ENCODE assay signal across 1 cellular context in the genomic region with DNA sequence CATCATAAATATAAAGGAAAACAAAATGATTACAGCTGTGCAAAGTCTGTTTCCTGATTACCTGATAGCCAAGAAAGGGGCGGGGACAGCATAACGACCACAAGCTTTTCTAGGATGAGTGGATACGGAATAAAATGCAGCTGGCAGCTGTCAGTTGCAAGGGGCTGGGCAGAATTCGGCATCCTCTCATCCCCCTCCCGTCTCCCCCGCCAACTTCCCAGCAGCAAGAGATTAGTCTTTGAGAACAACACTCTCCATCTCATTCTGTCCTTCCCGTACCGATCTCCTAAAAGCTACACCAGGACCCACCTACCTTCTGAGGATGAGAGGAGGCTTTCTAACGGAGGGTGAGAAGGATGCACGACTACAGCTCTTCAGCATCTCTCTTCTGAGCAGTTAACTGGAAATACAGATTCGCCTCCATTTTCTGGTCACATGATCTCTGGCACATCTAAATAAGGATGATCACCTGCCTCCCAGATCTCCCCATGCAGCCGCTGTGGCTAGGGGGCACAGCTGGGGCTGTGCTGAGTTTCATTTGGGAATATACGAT.
TF ChIP-seq lines count a peak whose summit lies in the region.

No MANE protein-coding gene starts in this region.

TF ChIP-seq in WTC11, 78 proteins besides CTCF, POLR2A, EP300 and RAD21 (continued from another document):
- TF ChIP-seq, protein P1, sequence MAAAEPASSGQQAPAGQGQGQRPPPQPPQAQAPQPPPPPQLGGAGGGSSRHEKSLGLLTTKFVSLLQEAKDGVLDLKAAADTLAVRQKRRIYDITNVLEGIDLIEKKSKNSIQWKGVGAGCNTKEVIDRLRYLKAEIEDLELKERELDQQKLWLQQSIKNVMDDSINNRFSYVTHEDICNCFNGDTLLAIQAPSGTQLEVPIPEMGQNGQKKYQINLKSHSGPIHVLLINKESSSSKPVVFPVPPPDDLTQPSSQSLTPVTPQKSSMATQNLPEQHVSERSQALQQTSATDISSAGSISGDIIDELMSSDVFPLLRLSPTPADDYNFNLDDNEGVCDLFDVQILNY (CRISPR knock-in tag; IDR thresholded peaks at IDR 0.05), result no peak
- TF ChIP-seq, protein P2, sequence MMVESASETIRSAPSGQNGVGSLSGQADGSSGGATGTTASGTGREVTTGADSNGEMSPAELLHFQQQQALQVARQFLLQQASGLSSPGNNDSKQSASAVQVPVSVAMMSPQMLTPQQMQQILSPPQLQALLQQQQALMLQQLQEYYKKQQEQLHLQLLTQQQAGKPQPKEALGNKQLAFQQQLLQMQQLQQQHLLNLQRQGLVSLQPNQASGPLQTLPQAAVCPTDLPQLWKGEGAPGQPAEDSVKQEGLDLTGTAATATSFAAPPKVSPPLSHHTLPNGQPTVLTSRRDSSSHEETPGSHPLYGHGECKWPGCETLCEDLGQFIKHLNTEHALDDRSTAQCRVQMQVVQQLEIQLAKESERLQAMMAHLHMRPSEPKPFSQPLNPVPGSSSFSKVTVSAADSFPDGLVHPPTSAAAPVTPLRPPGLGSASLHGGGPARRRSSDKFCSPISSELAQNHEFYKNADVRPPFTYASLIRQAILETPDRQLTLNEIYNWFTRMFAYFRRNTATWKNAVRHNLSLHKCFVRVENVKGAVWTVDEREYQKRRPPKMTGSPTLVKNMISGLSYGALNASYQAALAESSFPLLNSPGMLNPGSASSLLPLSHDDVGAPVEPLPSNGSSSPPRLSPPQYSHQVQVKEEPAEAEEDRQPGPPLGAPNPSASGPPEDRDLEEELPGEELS (CRISPR knock-in tag; IDR thresholded peaks at IDR 0.05), result no peak
- TF ChIP-seq RORB (CRISPR knock-in tag; IDR thresholded peaks at IDR 0.05) (no peak), ESRRA (CRISPR knock-in tag; IDR thresholded peaks at IDR 0.05; ENCODE audit: borderline replicate concordance) (no peak), GTF2I (CRISPR knock-in tag; conservative IDR thresholded peaks at IDR 0.05) (no peak)
